28 cellular contexts compared by ENCODE assay signal in the genomic region with DNA sequence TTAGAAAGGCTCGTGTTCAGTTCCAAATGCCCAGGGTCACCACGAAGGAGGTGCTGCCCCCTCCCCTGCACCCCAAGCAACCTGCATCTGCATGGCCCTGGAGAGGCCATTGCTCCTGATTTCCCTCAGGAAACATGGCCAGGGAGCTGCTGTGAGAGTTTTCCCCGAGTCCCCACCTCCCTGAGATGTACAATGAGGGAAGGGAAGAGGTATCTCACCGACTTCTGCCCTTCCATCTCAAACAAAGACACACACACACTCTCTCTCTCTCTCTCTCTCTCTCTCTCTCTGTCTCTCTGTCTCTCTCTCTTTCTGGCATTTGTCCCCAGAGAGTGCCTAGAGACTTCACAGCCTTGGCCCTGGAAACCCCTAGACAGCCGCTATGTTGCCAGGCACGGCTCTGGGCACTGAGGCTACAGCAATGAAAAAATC.
DNase-seq lines count a peak whose midpoint lies in the region; ATAC-seq and TF ChIP-seq lines count a peak whose summit lies in the region.
"Had no signal": no experiment of that assay in that cellular context is flagged by ENCODE, and none has a peak within 500 bp of the region (broad histone marks: within the 10 kb centered on the region; RNA-seq: fewer than 3 reads in every experiment).

No MANE protein-coding gene starts in this region.

- ATAC-seq in heart right ventricle = no peak
- no peak for ATAC-seq in psoas muscle
- ATAC-seq: activated CD4-positive, CD25-positive, alpha-beta regulatory T cell treated with anti-CD3 and anti-CD28 coated beads, Interleukin-2, amount 50 U/mL, for 24 hours; CD8-positive, alpha-beta T cell; T-cell had no signal

- 68 to 71% methylated on average over 6 of the region's 6 CpGs for WGBS in heart right ventricle, 2 donors
- WGBS in psoas muscle, 3 donors = 45 to 55% (median 48%) methylated on average over 6 of the region's 6 CpGs

- H3K4me1 ChIP-seq in heart right ventricle (peaks cover 7 to 78% (median 36%) of the 10 kb centered on the region in 9 donors), psoas muscle (peaks cover 68% of the 10 kb centered on the region)

- H3K27me3 ChIP-seq in heart right ventricle (peaks cover 0 to 54% (median 20%) of the 10 kb centered on the region in 7 donors), psoas muscle (ENCODE audit: insufficient read depth in 3 of 3, low read length in 2 of 3) (no peaks in the 10 kb centered on the region)
- H3K27me3 ChIP-seq: testis had no signal

- no peaks in the 10 kb centered on the region for H3K9me3 Mint-ChIP-seq in T-helper 2 cell treated with Interferon-gamma antibody and Interleukin-4, amounts not matched to agents 5 μg/mL and 100 μg/mL, for 36 hours
- H3K9me3 Mint-ChIP-seq: activated CD4-positive, alpha-beta memory T cell treated with anti-CD3 and anti-CD28 coated beads, Interleukin-2, amount 10 ng/mL, durations not matched to agents 7 days and 5 days; CD8-positive, alpha-beta T cell; nephron progenitor cell; T-cell had no signal

- no peak overlapping the region for H3K4me3 ChIP-seq in heart right ventricle
- H3K4me3 ChIP-seq in psoas muscle = no peak overlapping the region
- H3K4me3 ChIP-seq: GM23248, lung, PC-9, testis had no signal

- H3K9me3 ChIP-seq in heart right ventricle = no peaks in the 10 kb centered on the region
- H3K9me3 ChIP-seq in psoas muscle = no peaks in the 10 kb centered on the region
- H3K9me3 ChIP-seq: testis had no signal

- H3K36me3 Mint-ChIP-seq in T-helper 2 cell treated with Interferon-gamma antibody and Interleukin-4, amounts not matched to agents 5 μg/mL and 100 μg/mL, for 36 hours (ENCODE audit: low read depth) = no peaks in the 10 kb centered on the region
- H3K36me3 Mint-ChIP-seq: CD8-positive, alpha-beta T cell; T-cell had no signal

- no peak for DNase-seq in T-helper 2 cell treated with Interferon-gamma antibody and Interleukin-4, amounts not matched to agents 5 μg/mL and 100 μg/mL, for 36 hours (ENCODE audit: low spot score)
- no peak for DNase-seq in T-helper 2 cell
- DNase-seq in RPMI7951 (ENCODE audit: low read depth) = peak; percentile 16
- no peak for DNase-seq in heart right ventricle
- DNase-seq in psoas muscle = peak in 1 of 2 donors; percentile 26
- no peak for DNase-seq in SHP77 (lab: John Stamatoyannopoulos, UW)
- no peak for DNase-seq in NCI-H69 (lab: John Stamatoyannopoulos, UW)
- no peak for DNase-seq in DMS79 treated with DMSO at 0.1 percent for 48 hours (lab: John Stamatoyannopoulos, UW)
- DNase-seq: activated CD4-positive, alpha-beta memory T cell treated with anti-CD3 and anti-CD28 coated beads, Interleukin-2, amount 10 ng/mL, durations not matched to agents 7 days and 5 days; CD8-positive, alpha-beta T cell; DMS 273 treated with DMSO at 0.1 percent for 48 hours; effector CD4-positive, alpha-beta T cell; NCI-H1092 treated with DMSO at 0.1 percent for 48 hours; NCI-H187 treated with DMSO at 0.1 percent for 48 hours; NCI-H2171 treated with DMSO at 0.1 percent for 48 hours; NCI-H524; nephron progenitor cell; NK-92 treated with Interleukin-12 subunit alpha and Interleukin-12 subunit beta, amount 100 ng/mL, for 24 hours; PC-9; SIG-M5; stimulated activated naive CD4-positive, alpha-beta T cell treated with Interleukin-2 at 50 U/mL for 16 hours; T-cell; testis had no signal

- H3K36me3 ChIP-seq in heart right ventricle = no peaks in the 10 kb centered on the region
- H3K36me3 ChIP-seq in psoas muscle (ENCODE audit: insufficient read depth in 1 of 2, low read depth in 1 of 2) = no peaks in the 10 kb centered on the region

- H3K27ac ChIP-seq in heart right ventricle = peak overlapping the region in 8 of 10 donors; percentile 73 to 95 (median 90)
- peak overlapping the region; percentile 81 for H3K27ac ChIP-seq in psoas muscle
- H3K27ac ChIP-seq: 22Rv1, epithelial cell of prostate, GM23248, PC-9, testis had no signal

- no peaks in the 10 kb centered on the region for H3K4me1 Mint-ChIP-seq in T-helper 2 cell treated with Interferon-gamma antibody and Interleukin-4, amounts not matched to agents 5 μg/mL and 100 μg/mL, for 36 hours (ENCODE audit: low read depth)

- no peak overlapping the region for H3K4me3 Mint-ChIP-seq in T-helper 2 cell treated with Interferon-gamma antibody and Interleukin-4, amounts not matched to agents 5 μg/mL and 100 μg/mL, for 36 hours
- H3K4me3 Mint-ChIP-seq: activated CD4-positive, alpha-beta memory T cell treated with anti-CD3 and anti-CD28 coated beads, Interleukin-2, amount 10 ng/mL, durations not matched to agents 7 days and 5 days; CD8-positive, alpha-beta T cell; nephron progenitor cell; T-cell had no signal

- TF ChIP-seq CTCF in heart right ventricle (IDR thresholded peaks at IDR 0.05) = no peak
- no peak for TF ChIP-seq CTCF in psoas muscle (IDR thresholded peaks at IDR 0.05)

- H3K27ac Mint-ChIP-seq in T-helper 2 cell treated with Interferon-gamma antibody and Interleukin-4, amounts not matched to agents 5 μg/mL and 100 μg/mL, for 36 hours = peak overlapping the region; percentile 78
- H3K27ac Mint-ChIP-seq: activated CD4-positive, alpha-beta memory T cell treated with anti-CD3 and anti-CD28 coated beads, Interleukin-2, amount 10 ng/mL, durations not matched to agents 7 days and 5 days; CD8-positive, alpha-beta T cell; nephron progenitor cell; T-cell had no signal

- intact Hi-C loops in heart right ventricle (cut with DNase I) (loop anchor here in 3 of 10 donors (5.0 kb wide), 4 partner anchors 55 to 235 kb away; partner anchors contain the start of gene VEGFA (in 1 of the 3)), psoas muscle (cut with DNase I) (no loop called here)

- peaks cover 11% of the 10 kb centered on the region for H3K27me3 Mint-ChIP-seq in T-helper 2 cell treated with Interferon-gamma antibody and Interleukin-4, amounts not matched to agents 5 μg/mL and 100 μg/mL, for 36 hours (ENCODE audit: low read depth)
